Comparison of ENCODE assay signal across 22 cellular contexts in the genomic region with DNA sequence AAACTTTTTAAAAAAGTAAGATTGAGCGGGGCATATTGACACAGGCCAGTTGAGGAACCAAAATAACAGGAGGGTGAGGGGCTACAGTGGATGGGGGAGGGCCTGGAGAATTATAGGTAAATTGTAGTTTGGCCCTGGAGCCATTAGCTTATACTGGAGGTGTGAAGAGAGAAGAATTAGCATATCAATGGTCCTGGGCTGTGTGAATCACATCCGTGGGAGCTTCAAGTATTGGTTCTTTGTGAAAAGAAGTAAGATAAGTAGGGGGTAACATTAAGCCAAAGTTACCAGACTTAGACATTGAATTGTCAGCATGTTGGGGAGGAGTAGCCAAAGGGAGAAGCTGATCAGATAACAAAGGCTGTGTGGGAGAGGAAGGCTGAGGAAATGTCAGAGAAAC.
"Had no signal": no experiment of that assay in that cellular context is flagged by ENCODE, and none has a peak within 500 bp of the region (broad histone marks: within the 10 kb centered on the region; RNA-seq: fewer than 3 reads in every experiment).

No MANE protein-coding gene starts in this region.

- H3K27ac ChIP-seq: neutrophil, pancreas, psoas muscle, right lobe of liver, sigmoid colon, stomach, thoracic aorta, thyroid gland, tibial nerve, upper lobe of right lung, uterus had no signal

- H3K4me1 ChIP-seq: pancreas, psoas muscle, right lobe of liver, sigmoid colon, stomach, thyroid gland, tibial nerve, upper lobe of right lung, uterus had no signal

- H3K4me3 ChIP-seq: pancreas, psoas muscle, right lobe of liver, sigmoid colon, stomach, thoracic aorta, thyroid gland, tibial nerve, upper lobe of right lung, uterus had no signal

- H3K36me3 ChIP-seq: neutrophil, pancreas, right lobe of liver, sigmoid colon, stomach, thoracic aorta, thyroid gland, tibial nerve, upper lobe of right lung, uterus had no signal

- DNase-seq: naive thymus-derived CD8-positive, alpha-beta T cell; nephron progenitor cell; nucleus accumbens; pancreas; psoas muscle; right cardiac atrium; right lobe of liver; sigmoid colon; small intestine; stimulated activated CD4-positive, alpha-beta T cell treated with anti-CD3 and anti-CD28 coated beads, Interleukin-15, amount 100 ng/mL, for 24 hours; stimulated activated CD4-positive, alpha-beta T cell treated with anti-CD3 and anti-CD28 coated beads, Interleukin-2, amount 100 ng/mL, for 24 hours; stimulated activated CD4-positive, alpha-beta T cell treated with anti-CD3 and anti-CD28 coated beads, Interleukin-2, amount 100 ng/mL, for 48 hours; stimulated activated CD4-positive, alpha-beta T cell treated with anti-CD3 and anti-CD28 coated beads, Interleukin-4, amount 100 ng/mL, for 24 hours; stimulated activated naive B cell treated with anti-CD40 and anti-IgM and Interleukin-4, amounts not matched to agents 10 μg/mL and 1 μg/mL and 100 μg/mL, for 72 hours; stimulated activated naive CD4-positive, alpha-beta T cell treated with Interleukin-2 at 50 U/mL for 16 hours; stomach; thyroid gland; upper lobe of right lung; uterus had no signal

- H3K9me3 ChIP-seq: neutrophil, pancreas, psoas muscle, right lobe of liver, sigmoid colon, stomach, thoracic aorta, thyroid gland, tibial nerve, upper lobe of right lung, uterus had no signal

- H3K27me3 ChIP-seq: neutrophil, pancreas, right lobe of liver, sigmoid colon, stomach, thyroid gland, tibial nerve, upper lobe of right lung, uterus had no signal
